Comparison of ENCODE assay signal across 9 cellular contexts in genomic region chrX:5113128-5113527, GRCh38.
A peak's percentile ranks its signal among the peaks of the same experiment; 100 is the strongest.
DNase-seq lines count a peak whose midpoint lies in the region; FAIRE-seq and TF ChIP-seq lines count a peak whose summit lies in the region.
"Had no signal": no experiment of that assay in that cellular context is flagged by ENCODE, and none has a peak within 500 bp of the region (broad histone marks: within the 10 kb centered on the region; RNA-seq: fewer than 3 reads in every experiment).

No MANE protein-coding gene starts in this region.

- no peaks in the 10 kb centered on the region for H3K36me3 Mint-ChIP-seq in progenitor cell of endocrine pancreas (ENCODE audit: insufficient read depth)
- no peaks in the 10 kb centered on the region for H3K36me3 Mint-ChIP-seq in activated naive CD8-positive, alpha-beta T cell treated with anti-CD3 and anti-CD28 coated beads for 36 hours
- H3K36me3 Mint-ChIP-seq: activated naive CD8-positive, alpha-beta T cell treated with anti-CD3 and anti-CD28 coated beads, Interleukin-2, amount 10 ng/mL, durations not matched to agents 7 days and 5 days had no signal

- no peak overlapping the region for H3K27ac Mint-ChIP-seq in progenitor cell of endocrine pancreas
- H3K27ac Mint-ChIP-seq in activated naive CD8-positive, alpha-beta T cell treated with anti-CD3 and anti-CD28 coated beads for 36 hours: no peak overlapping the region
- H3K27ac Mint-ChIP-seq: activated naive CD8-positive, alpha-beta T cell treated with anti-CD3 and anti-CD28 coated beads, Interleukin-2, amount 10 ng/mL, durations not matched to agents 7 days and 5 days had no signal

- H3K27me3 ChIP-seq in H1 (replicated peaks in 1 of 4; ENCODE audit: control insufficient read depth in 3 of 4, extremely low read depth in 1 of 4, insufficient read depth in 3 of 4, low read length in 3 of 4): no peaks in the 10 kb centered on the region

- no peak overlapping the region for H3K27ac ChIP-seq in H1 (ENCODE audit: low read depth, low read length)

- H3K18ac ChIP-seq in H1 (ENCODE audit: extremely low read depth, low read length): no peak overlapping the region

- H3K14ac ChIP-seq in H1 (ENCODE audit: insufficient read length): no peak overlapping the region

- H4K8ac ChIP-seq in H1 (ENCODE audit: extremely low read depth, insufficient read depth, low read length): no peak overlapping the region

- H3K9me3 Mint-ChIP-seq in progenitor cell of endocrine pancreas (ENCODE audit: low read depth): no peaks in the 10 kb centered on the region
- no peaks in the 10 kb centered on the region for H3K9me3 Mint-ChIP-seq in activated naive CD8-positive, alpha-beta T cell treated with anti-CD3 and anti-CD28 coated beads for 36 hours
- H3K9me3 Mint-ChIP-seq: activated naive CD8-positive, alpha-beta T cell treated with anti-CD3 and anti-CD28 coated beads, Interleukin-2, amount 10 ng/mL, durations not matched to agents 7 days and 5 days had no signal

- no peak overlapping the region for H4K5ac ChIP-seq in H1 (ENCODE audit: insufficient read length, low read depth, low read length)

- H4K20me1 ChIP-seq in H1 (replicated peaks in 1 of 2; ENCODE audit: control insufficient read depth in 1 of 2, insufficient read depth in 2 of 2, low read length in 2 of 2): no peaks in the 10 kb centered on the region

- no peaks in the 10 kb centered on the region for H3K4me1 ChIP-seq in H1 (replicated peaks in 1 of 4; ENCODE audit: control insufficient read depth in 3 of 4, insufficient read depth in 4 of 4, low read length in 3 of 4)

- DNase-seq in NCI-H2081 (lab: John Stamatoyannopoulos, UW): peak; percentile 16 to 60
- DNase-seq in NCI-H2081 treated with DMSO at 0.1 percent for 48 hours (lab: John Stamatoyannopoulos, UW): no peak
- peak; percentile 1 for DNase-seq in NCI-H345 treated with DMSO at 0.1 percent for 48 hours (lab: John Stamatoyannopoulos, UW; ENCODE audit: unreplicated experiment)
- DNase-seq in H1 (ENCODE audit: low read depth in 1 of 2, low spot score in 2 of 2): no peak
- no peak for DNase-seq in progenitor cell of endocrine pancreas (ENCODE audit: low spot score, unreplicated experiment)
- no peak for DNase-seq in activated naive CD8-positive, alpha-beta T cell treated with anti-CD3 and anti-CD28 coated beads for 36 hours
- no peak for DNase-seq in GM03348 (ENCODE audit: low spot score)
- DNase-seq in NCI-H2227 (lab: John Stamatoyannopoulos, UW; ENCODE audit: unreplicated experiment): no peak
- DNase-seq: activated naive CD8-positive, alpha-beta T cell treated with anti-CD3 and anti-CD28 coated beads, Interleukin-2, amount 10 ng/mL, durations not matched to agents 7 days and 5 days had no signal

- H2AFZ ChIP-seq in H1 (ENCODE audit: low read length): no peak overlapping the region

- FAIRE-seq in H1 (lab: Jason Lieb, UNC): no peak

- no peaks in the 10 kb centered on the region for H3K79me2 ChIP-seq in H1 (ENCODE audit: control insufficient read depth in 1 of 2, insufficient read depth in 2 of 2, low read length in 2 of 2)

- H4K91ac ChIP-seq in H1 (replicated peaks; ENCODE audit: insufficient read length, low read length): no peak overlapping the region

- no peak overlapping the region for H2BK120ac ChIP-seq in H1 (replicated peaks; ENCODE audit: low read depth, low read length)

- peak; percentile 56 to 61 for TF ChIP-seq RAD21 in H1 (IDR thresholded peaks at IDR 0.05 in 1 of 2, conservative IDR thresholded peaks at IDR 0.05 in 1 of 2; ENCODE audit: low read depth in 2 of 2, low read length in 2 of 2)

- H3K4ac ChIP-seq in H1 (replicated peaks; ENCODE audit: insufficient read length, low read depth, low read length): no peak overlapping the region

- no peaks in the 10 kb centered on the region for H3K27me3 Mint-ChIP-seq in progenitor cell of endocrine pancreas
- H3K27me3 Mint-ChIP-seq in activated naive CD8-positive, alpha-beta T cell treated with anti-CD3 and anti-CD28 coated beads for 36 hours: no peaks in the 10 kb centered on the region
- H3K27me3 Mint-ChIP-seq: activated naive CD8-positive, alpha-beta T cell treated with anti-CD3 and anti-CD28 coated beads, Interleukin-2, amount 10 ng/mL, durations not matched to agents 7 days and 5 days had no signal

- no peaks in the 10 kb centered on the region for H3K36me3 ChIP-seq in H1 (ENCODE audit: control insufficient read depth in 2 of 4, insufficient read depth in 4 of 4, low read length in 3 of 4)

- no peak for TF ChIP-seq POLR2A in H1 (IDR thresholded peaks at IDR 0.05; ENCODE audit: control extremely low read depth in 1 of 2, low read depth in 2 of 2, low read length in 2 of 2)

- no peak overlapping the region for H3K4me3 ChIP-seq in H1 (ENCODE audit: extremely low read depth in 1 of 4, insufficient read depth in 2 of 4, low read depth in 3 of 4, low read length in 4 of 4)

- H3K4me1 Mint-ChIP-seq in progenitor cell of endocrine pancreas (ENCODE audit: low read depth): no peaks in the 10 kb centered on the region
- no peaks in the 10 kb centered on the region for H3K4me1 Mint-ChIP-seq in activated naive CD8-positive, alpha-beta T cell treated with anti-CD3 and anti-CD28 coated beads for 36 hours
- H3K4me1 Mint-ChIP-seq: activated naive CD8-positive, alpha-beta T cell treated with anti-CD3 and anti-CD28 coated beads, Interleukin-2, amount 10 ng/mL, durations not matched to agents 7 days and 5 days had no signal

- CTCF ChIA-PET in H1 (lab: Charles Lee; ENCODE audit: partially characterized antibody): interaction anchor here (0.6 kb wide), 1 partner anchor 428 kb away, joined by 3 read pairs; no protein-coding TSS in a partner anchor

- H3K9ac ChIP-seq in H1 (replicated peaks in 1 of 4; ENCODE audit: extremely low read depth in 1 of 4, low read depth in 3 of 4, low read length in 3 of 4): no peak overlapping the region

- H3K23me2 ChIP-seq in H1 (ENCODE audit: low read depth, low read length): no peaks in the 10 kb centered on the region

- no peak overlapping the region for H3K23ac ChIP-seq in H1 (ENCODE audit: insufficient read length)

- no peaks in the 10 kb centered on the region for H3K9me3 ChIP-seq in H1 (ENCODE audit: insufficient read depth in 2 of 2, low read depth in 1 of 2, low read length in 1 of 2)

- POLR2A ChIA-PET in H1 (lab: Charles Lee; ENCODE audit: partially characterized antibody): no interaction called here

- H3K4me2 ChIP-seq in H1 (ENCODE audit: insufficient read depth in 1 of 2, low read depth in 2 of 2, low read length in 2 of 2): no peak overlapping the region

- 67% methylated on average over 6 of the region's 6 CpGs; no CpG with 5 or more reads in 1 of the 2 experiments for WGBS in H1 (ENCODE audit: extremely low coverage in 1 of 2, insufficient coverage in 1 of 2, insufficient read length in 1 of 2, insufficient replicate concordance in 2 of 2, low coverage in 1 of 2, low lambda C conversion rate in 2 of 2, missing lambda C conversion rate in 1 of 2), 2 experiments

- no peak overlapping the region for H2BK15ac ChIP-seq in H1 (ENCODE audit: low read length)

- H3K4me3 Mint-ChIP-seq in progenitor cell of endocrine pancreas (ENCODE audit: low read depth): no peak overlapping the region
- no peak overlapping the region for H3K4me3 Mint-ChIP-seq in activated naive CD8-positive, alpha-beta T cell treated with anti-CD3 and anti-CD28 coated beads for 36 hours
- H3K4me3 Mint-ChIP-seq: activated naive CD8-positive, alpha-beta T cell treated with anti-CD3 and anti-CD28 coated beads, Interleukin-2, amount 10 ng/mL, durations not matched to agents 7 days and 5 days had no signal

- H2AK5ac ChIP-seq in H1 (ENCODE audit: low read depth, low read length): no peak overlapping the region

- TF ChIP-seq CTCF in H1 (IDR thresholded peaks at IDR 0.05; ENCODE audit: control extremely low read depth in 1 of 3, insufficient read depth in 1 of 3, low read depth in 1 of 3, low read length in 3 of 3): peak in 1 of 3 experiments; percentile 6; a peak in 1 of 4 replicates
- TF ChIP-seq CTCF in progenitor cell of endocrine pancreas (IDR thresholded peaks at IDR 0.05; ENCODE audit: unreplicated experiment): peak; percentile 69

- no peak for TF ChIP-seq EP300 in H1 (IDR thresholded peaks at IDR 0.05; ENCODE audit: borderline replicate concordance in 1 of 2, low read depth in 2 of 2, low read length in 2 of 2)

- H2BK20ac ChIP-seq in H1 (ENCODE audit: low read length): no peak overlapping the region

- H3K79me1 ChIP-seq in H1 (ENCODE audit: low read depth, low read length): no peaks in the 10 kb centered on the region

- no peak overlapping the region for H2BK5ac ChIP-seq in H1 (ENCODE audit: low read depth, low read length)

- no peak overlapping the region for H2BK12ac ChIP-seq in H1 (ENCODE audit: low read depth, low read length)

- no peak overlapping the region for H3K56ac ChIP-seq in H1 (replicated peaks; ENCODE audit: insufficient read length, low read depth, low read length)

TF ChIP-seq in H1, 55 proteins besides CTCF, POLR2A, EP300 and RAD21:
- TF ChIP-seq CHD2 (IDR thresholded peaks at IDR 0.05; ENCODE audit: low read length) (no peak), EZH2 (IDR thresholded peaks at IDR 0.05; ENCODE audit: low read depth, low read length, severe bottlenecking) (no peak), TAF7 (optimal IDR thresholded peaks at IDR 0.05; ENCODE audit: borderline replicate concordance, low read depth, low read length) (no peak), SIRT6 (IDR thresholded peaks at IDR 0.05; ENCODE audit: low read length) (no peak), RNF2 (IDR thresholded peaks at IDR 0.05; ENCODE audit: borderline replicate concordance, low read depth, low read length, missing control alignments, poor library complexity, severe bottlenecking) (no peak), SIX5 (IDR thresholded peaks at IDR 0.05; ENCODE audit: low read depth, low read length) (no peak)

Comparison
In these comparisons a context has a peak if more than half of its experiments do, and no peak if none do; other contexts are left out.
1. DNase-seq: peak in NCI-H2081 (2 of 2) and NCI-H345 treated with DMSO at 0.1 percent for 48 hours (single experiment); none in NCI-H2081 treated with DMSO at 0.1 percent for 48 hours (single experiment), H1 (0 of 2), progenitor cell of endocrine pancreas (single experiment), activated naive CD8-positive, alpha-beta T cell treated with anti-CD3 and anti-CD28 coated beads for 36 hours (single experiment), GM03348 (single experiment) and NCI-H2227 (single experiment).